26 cellular contexts compared by ENCODE assay signal in genomic region chr14:54177009-54177408, GRCh38.
"Had no signal": no experiment of that assay in that cellular context is flagged by ENCODE, and none has a peak within 500 bp of the region (broad histone marks: within the 10 kb centered on the region; RNA-seq: fewer than 3 reads in every experiment).

No MANE protein-coding gene starts in this region.

- H3K27ac ChIP-seq: left ventricle myocardium inferior, neural progenitor cell, neutrophil, parathyroid adenoma, psoas muscle, right lobe of liver, tibial nerve, upper lobe of left lung, vagina had no signal

- H3K4me3 ChIP-seq: left ventricle myocardium inferior, lung, neural progenitor cell, psoas muscle, right lobe of liver, smooth muscle cell, tibial nerve, upper lobe of left lung, vagina had no signal

- DNase-seq: hippocampal formation; kidney; left ventricle myocardium inferior; mesendoderm; naive thymus-derived CD4-positive, alpha-beta T cell; occipital lobe; psoas muscle; right lobe of liver; stimulated activated CD4-positive, alpha-beta T cell treated with anti-CD3 and anti-CD28 coated beads, Interleukin-1b, Interleukin-23, amount 100 ng/mL, for 48 hours; stimulated activated CD4-positive, alpha-beta T cell treated with anti-CD3 and anti-CD28 coated beads, Interleukin-2, amount 100 ng/mL, for 48 hours; stimulated activated CD4-positive, alpha-beta T cell treated with anti-CD3 and anti-CD28 coated beads, Interleukin-4, amount 100 ng/mL, for 4 hours; stimulated activated CD8-positive, alpha-beta memory T cell treated with anti-CD3 and anti-CD28 coated beads, Interleukin-4, amount 100 ng/mL, for 48 hours; stimulated activated naive CD4-positive, alpha-beta T cell treated with Interleukin-2 at 50 U/mL for 16 hours; stimulated activated naive CD8-positive, alpha-beta T cell treated with anti-CD3 and anti-CD28 coated beads, Interleukin-15, amount 100 ng/mL, for 72 hours; substantia nigra; upper lobe of left lung had no signal

- H3K9ac ChIP-seq: neural progenitor cell, parathyroid adenoma had no signal

- H3K36me3 Mint-ChIP-seq: mesothelial cell of epicardium; naive thymus-derived CD4-positive, alpha-beta T cell; natural killer cell treated with Interleukin-12 subunit alpha and Interleukin-12 subunit beta and Interleukin-15 and Interleukin-18, amount 100 ng/mL, for 72 hours; neural progenitor cell; stimulated activated memory B cell treated with anti-CD40 and anti-IgM and Interleukin-4, amounts not matched to agents 10 μg/mL and 1 μg/mL and 100 μg/mL, for 72 hours had no signal

- H3K27me3 ChIP-seq: neural progenitor cell, right lobe of liver, tibial nerve, upper lobe of left lung, vagina had no signal

- H3K4me3 Mint-ChIP-seq: mesothelial cell of epicardium; naive thymus-derived CD4-positive, alpha-beta T cell; natural killer cell treated with Interleukin-12 subunit alpha and Interleukin-12 subunit beta and Interleukin-15 and Interleukin-18, amount 100 ng/mL, for 72 hours; neural progenitor cell; stimulated activated memory B cell treated with anti-CD40 and anti-IgM and Interleukin-4, amounts not matched to agents 10 μg/mL and 1 μg/mL and 100 μg/mL, for 72 hours; stimulated activated naive CD8-positive, alpha-beta T cell treated with anti-CD3 and anti-CD28 coated beads, Interleukin-15, amount 100 ng/mL, for 72 hours had no signal

- H3K4me2 ChIP-seq: neural progenitor cell had no signal

- H3K4me1 Mint-ChIP-seq: naive thymus-derived CD4-positive, alpha-beta T cell; stimulated activated memory B cell treated with anti-CD40 and anti-IgM and Interleukin-4, amounts not matched to agents 10 μg/mL and 1 μg/mL and 100 μg/mL, for 72 hours; stimulated activated naive CD8-positive, alpha-beta T cell treated with anti-CD3 and anti-CD28 coated beads, Interleukin-15, amount 100 ng/mL, for 72 hours had no signal

- H2AFZ ChIP-seq: neural progenitor cell, parathyroid adenoma had no signal

- ATAC-seq: naive thymus-derived CD4-positive, alpha-beta T cell; natural killer cell treated with Interleukin-12 subunit alpha and Interleukin-12 subunit beta and Interleukin-15 and Interleukin-18, amount 100 ng/mL, for 72 hours; psoas muscle; right lobe of liver; stimulated activated memory B cell treated with anti-CD40 and anti-IgM and Interleukin-4, amounts not matched to agents 10 μg/mL and 1 μg/mL and 100 μg/mL, for 72 hours; stimulated activated naive CD8-positive, alpha-beta T cell treated with anti-CD3 and anti-CD28 coated beads, Interleukin-15, amount 100 ng/mL, for 72 hours had no signal

- H3K27ac Mint-ChIP-seq: naive thymus-derived CD4-positive, alpha-beta T cell; natural killer cell treated with Interleukin-12 subunit alpha and Interleukin-12 subunit beta and Interleukin-15 and Interleukin-18, amount 100 ng/mL, for 72 hours; neural progenitor cell; stimulated activated memory B cell treated with anti-CD40 and anti-IgM and Interleukin-4, amounts not matched to agents 10 μg/mL and 1 μg/mL and 100 μg/mL, for 72 hours had no signal

- H3K4me1 ChIP-seq: parathyroid adenoma, psoas muscle had no signal

- FAIRE-seq: kidney had no signal

- H3K36me3 ChIP-seq: left ventricle myocardium inferior, neural progenitor cell, neutrophil, right lobe of liver, tibial nerve, upper lobe of left lung, vagina had no signal

- H3K9me3 ChIP-seq: left ventricle myocardium inferior, neutrophil, psoas muscle, right lobe of liver, tibial nerve, upper lobe of left lung, vagina had no signal

- H3K9me3 Mint-ChIP-seq: mesothelial cell of epicardium; naive thymus-derived CD4-positive, alpha-beta T cell; natural killer cell treated with Interleukin-12 subunit alpha and Interleukin-12 subunit beta and Interleukin-15 and Interleukin-18, amount 100 ng/mL, for 72 hours; neural progenitor cell; stimulated activated memory B cell treated with anti-CD40 and anti-IgM and Interleukin-4, amounts not matched to agents 10 μg/mL and 1 μg/mL and 100 μg/mL, for 72 hours; stimulated activated naive CD8-positive, alpha-beta T cell treated with anti-CD3 and anti-CD28 coated beads, Interleukin-15, amount 100 ng/mL, for 72 hours had no signal

- H3K79me2 ChIP-seq: parathyroid adenoma had no signal
